ENCODE assay signal across 2 cellular contexts in the genomic region with DNA sequence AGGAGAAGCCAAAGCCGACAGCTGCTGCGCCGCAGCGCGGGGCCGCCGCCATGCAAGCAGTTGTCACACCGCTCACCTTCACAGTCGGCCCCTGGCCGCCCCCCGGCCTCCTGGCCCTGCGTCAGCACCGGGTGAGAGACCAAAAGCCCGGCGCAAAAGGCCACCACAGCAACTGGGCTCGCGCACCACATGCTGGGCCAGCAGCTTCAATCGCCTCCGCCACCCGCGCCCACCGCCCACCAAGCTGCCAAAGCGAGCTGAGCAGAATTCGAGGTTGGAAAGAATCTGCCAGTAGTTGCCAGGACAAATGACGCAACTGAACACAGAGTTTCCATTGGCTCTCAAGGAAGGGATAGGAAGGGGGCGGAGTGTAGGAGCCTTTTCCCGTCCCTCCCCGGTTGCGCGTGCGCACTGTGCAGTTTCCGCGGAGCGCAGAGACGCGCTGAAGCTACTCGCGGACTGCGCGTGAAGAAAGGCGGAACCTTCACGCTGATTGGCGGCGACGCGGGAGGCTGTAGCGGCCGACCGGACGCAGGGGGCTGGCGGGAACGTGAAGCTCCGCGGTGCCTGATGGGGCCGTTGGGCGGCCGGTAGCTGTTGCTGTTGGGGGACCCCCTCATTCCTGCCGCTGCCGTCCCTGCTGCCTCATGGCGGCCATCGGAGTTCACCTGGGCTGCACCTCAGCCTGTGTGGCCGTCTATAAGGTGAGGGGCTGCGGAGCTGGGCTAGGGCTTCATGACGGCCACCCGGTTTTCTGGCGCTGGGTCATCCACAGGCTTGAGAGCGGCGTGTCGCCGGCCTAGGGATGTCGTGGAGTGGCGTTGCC.
TF ChIP-seq lines count a peak whose summit lies in the region.

A gene (minus strand): TSS at position 282 of the 826 bp plus-strand sequence. CDS start 91 bp downstream, at position 191.
A gene with protein sequence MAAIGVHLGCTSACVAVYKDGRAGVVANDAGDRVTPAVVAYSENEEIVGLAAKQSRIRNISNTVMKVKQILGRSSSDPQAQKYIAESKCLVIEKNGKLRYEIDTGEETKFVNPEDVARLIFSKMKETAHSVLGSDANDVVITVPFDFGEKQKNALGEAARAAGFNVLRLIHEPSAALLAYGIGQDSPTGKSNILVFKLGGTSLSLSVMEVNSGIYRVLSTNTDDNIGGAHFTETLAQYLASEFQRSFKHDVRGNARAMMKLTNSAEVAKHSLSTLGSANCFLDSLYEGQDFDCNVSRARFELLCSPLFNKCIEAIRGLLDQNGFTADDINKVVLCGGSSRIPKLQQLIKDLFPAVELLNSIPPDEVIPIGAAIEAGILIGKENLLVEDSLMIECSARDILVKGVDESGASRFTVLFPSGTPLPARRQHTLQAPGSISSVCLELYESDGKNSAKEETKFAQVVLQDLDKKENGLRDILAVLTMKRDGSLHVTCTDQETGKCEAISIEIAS (plus strand): TSS at position 551 of the 826 bp plus-strand sequence. CDS start 97 bp downstream, at position 648.
A gene with protein sequence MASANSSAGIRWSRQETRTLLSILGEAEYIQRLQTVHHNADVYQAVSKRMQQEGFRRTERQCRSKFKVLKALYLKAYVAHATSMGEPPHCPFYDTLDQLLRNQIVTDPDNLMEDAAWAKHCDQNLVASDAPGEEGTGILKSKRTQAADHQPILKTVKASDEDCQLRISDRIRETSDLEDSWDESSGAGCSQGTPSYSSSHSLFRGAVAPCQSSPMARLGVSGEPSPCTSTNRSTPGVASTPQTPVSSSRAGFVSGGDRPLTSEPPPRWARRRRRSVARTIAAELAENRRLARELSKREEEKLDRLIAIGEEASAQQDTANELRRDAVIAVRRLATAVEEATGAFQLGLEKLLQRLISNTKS (plus strand): TSS at position 551 of the 826 bp plus-strand sequence. CDS start 3,979 bp downstream, outside the sequence.

TF ChIP-seq in HCT116, 20 proteins besides CTCF, POLR2A, EP300 and RAD21:
- TF ChIP-seq EGR1 (IDR thresholded peaks at IDR 0.05; ENCODE audit: low read depth) (peak; percentile 69), ZFX (IDR thresholded peaks at IDR 0.05) (peak; percentile 65; the same call in 1 of the 2 replicates), ELF1 (IDR thresholded peaks at IDR 0.05; ENCODE audit: borderline replicate concordance, low read depth) (no peak; the same call in 1 of the 2 replicates), SP1 (IDR thresholded peaks at IDR 0.05; ENCODE audit: low read depth) (peak; percentile 87), TCF7L2 (IDR thresholded peaks at IDR 0.05; ENCODE audit: borderline replicate concordance, extremely low read depth, insufficient read depth, insufficient read length) (peak; percentile 57), CEBPB (IDR thresholded peaks at IDR 0.05; ENCODE audit: low read depth) (no peak), FOSL1 (IDR thresholded peaks at IDR 0.05; ENCODE audit: low read depth) (no peak), YY1 (IDR thresholded peaks at IDR 0.05; ENCODE audit: extremely low read depth, insufficient replicate concordance, low read depth, low read length) (peak; percentile 7), CBX3 (IDR thresholded peaks at IDR 0.05; ENCODE audit: low read depth) (no peak), SIN3A (IDR thresholded peaks at IDR 0.05; ENCODE audit: low read depth) (peak; percentile 73), POLR2AphosphoS5 (IDR thresholded peaks at IDR 0.05; ENCODE audit: low read depth, low read length) (peak; percentile 77), EZH2 (IDR thresholded peaks at IDR 0.05) (no peak), ZNF274 (IDR thresholded peaks at IDR 0.05; ENCODE audit: low read depth, low read length) (no peak), JUND (IDR thresholded peaks at IDR 0.05) (no peak), SRF (IDR thresholded peaks at IDR 0.05; ENCODE audit: low read depth) (no peak), EZH2phosphoT487 (IDR thresholded peaks at IDR 0.05; ENCODE audit: borderline replicate concordance) (no peak)
- TF ChIP-seq, protein P1, sequence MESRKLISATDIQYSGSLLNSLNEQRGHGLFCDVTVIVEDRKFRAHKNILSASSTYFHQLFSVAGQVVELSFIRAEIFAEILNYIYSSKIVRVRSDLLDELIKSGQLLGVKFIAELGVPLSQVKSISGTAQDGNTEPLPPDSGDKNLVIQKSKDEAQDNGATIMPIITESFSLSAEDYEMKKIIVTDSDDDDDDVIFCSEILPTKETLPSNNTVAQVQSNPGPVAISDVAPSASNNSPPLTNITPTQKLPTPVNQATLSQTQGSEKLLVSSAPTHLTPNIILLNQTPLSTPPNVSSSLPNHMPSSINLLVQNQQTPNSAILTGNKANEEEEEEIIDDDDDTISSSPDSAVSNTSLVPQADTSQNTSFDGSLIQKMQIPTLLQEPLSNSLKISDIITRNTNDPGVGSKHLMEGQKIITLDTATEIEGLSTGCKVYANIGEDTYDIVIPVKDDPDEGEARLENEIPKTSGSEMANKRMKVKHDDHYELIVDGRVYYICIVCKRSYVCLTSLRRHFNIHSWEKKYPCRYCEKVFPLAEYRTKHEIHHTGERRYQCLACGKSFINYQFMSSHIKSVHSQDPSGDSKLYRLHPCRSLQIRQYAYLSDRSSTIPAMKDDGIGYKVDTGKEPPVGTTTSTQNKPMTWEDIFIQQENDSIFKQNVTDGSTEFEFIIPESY (IDR thresholded peaks at IDR 0.05; ENCODE audit: extremely low read depth, insufficient replicate concordance, low read length) = peak; percentile 71
- TF ChIP-seq, protein P2, sequence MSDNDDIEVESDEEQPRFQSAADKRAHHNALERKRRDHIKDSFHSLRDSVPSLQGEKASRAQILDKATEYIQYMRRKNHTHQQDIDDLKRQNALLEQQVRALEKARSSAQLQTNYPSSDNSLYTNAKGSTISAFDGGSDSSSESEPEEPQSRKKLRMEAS (IDR thresholded peaks at IDR 0.05) = peak; percentile 46
- TF ChIP-seq, protein P3, sequence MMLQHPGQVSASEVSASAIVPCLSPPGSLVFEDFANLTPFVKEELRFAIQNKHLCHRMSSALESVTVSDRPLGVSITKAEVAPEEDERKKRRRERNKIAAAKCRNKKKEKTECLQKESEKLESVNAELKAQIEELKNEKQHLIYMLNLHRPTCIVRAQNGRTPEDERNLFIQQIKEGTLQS (IDR thresholded peaks at IDR 0.05) = no peak
- TF ChIP-seq, protein P4, sequence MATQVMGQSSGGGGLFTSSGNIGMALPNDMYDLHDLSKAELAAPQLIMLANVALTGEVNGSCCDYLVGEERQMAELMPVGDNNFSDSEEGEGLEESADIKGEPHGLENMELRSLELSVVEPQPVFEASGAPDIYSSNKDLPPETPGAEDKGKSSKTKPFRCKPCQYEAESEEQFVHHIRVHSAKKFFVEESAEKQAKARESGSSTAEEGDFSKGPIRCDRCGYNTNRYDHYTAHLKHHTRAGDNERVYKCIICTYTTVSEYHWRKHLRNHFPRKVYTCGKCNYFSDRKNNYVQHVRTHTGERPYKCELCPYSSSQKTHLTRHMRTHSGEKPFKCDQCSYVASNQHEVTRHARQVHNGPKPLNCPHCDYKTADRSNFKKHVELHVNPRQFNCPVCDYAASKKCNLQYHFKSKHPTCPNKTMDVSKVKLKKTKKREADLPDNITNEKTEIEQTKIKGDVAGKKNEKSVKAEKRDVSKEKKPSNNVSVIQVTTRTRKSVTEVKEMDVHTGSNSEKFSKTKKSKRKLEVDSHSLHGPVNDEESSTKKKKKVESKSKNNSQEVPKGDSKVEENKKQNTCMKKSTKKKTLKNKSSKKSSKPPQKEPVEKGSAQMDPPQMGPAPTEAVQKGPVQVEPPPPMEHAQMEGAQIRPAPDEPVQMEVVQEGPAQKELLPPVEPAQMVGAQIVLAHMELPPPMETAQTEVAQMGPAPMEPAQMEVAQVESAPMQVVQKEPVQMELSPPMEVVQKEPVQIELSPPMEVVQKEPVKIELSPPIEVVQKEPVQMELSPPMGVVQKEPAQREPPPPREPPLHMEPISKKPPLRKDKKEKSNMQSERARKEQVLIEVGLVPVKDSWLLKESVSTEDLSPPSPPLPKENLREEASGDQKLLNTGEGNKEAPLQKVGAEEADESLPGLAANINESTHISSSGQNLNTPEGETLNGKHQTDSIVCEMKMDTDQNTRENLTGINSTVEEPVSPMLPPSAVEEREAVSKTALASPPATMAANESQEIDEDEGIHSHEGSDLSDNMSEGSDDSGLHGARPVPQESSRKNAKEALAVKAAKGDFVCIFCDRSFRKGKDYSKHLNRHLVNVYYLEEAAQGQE (IDR thresholded peaks at IDR 0.05; ENCODE audit: low read depth) = no peak

TF ChIP-seq in neural cell, 6 proteins besides CTCF, POLR2A, EP300 and RAD21:
- peak; percentile 80 for TF ChIP-seq MXI1 (conservative IDR thresholded peaks at IDR 0.05; ENCODE audit: poor library complexity, severe bottlenecking)
- TF ChIP-seq, protein P4 (IDR thresholded peaks at IDR 0.05; ENCODE audit: borderline replicate concordance) = peak; percentile 53
- no peak for TF ChIP-seq TAF1 (IDR thresholded peaks at IDR 0.05; ENCODE audit: low read depth)
- peak; percentile 95 for TF ChIP-seq POLR2AphosphoS5 (IDR thresholded peaks at IDR 0.05)
- peak; percentile 72 for TF ChIP-seq SMC3 (conservative IDR thresholded peaks at IDR 0.05; ENCODE audit: poor library complexity)
- TF ChIP-seq EZH2 (IDR thresholded peaks at IDR 0.05; ENCODE audit: borderline replicate concordance, insufficient read depth, low read length, poor library complexity, severe bottlenecking) = no peak
TF ChIP-seq in neural cell: peak in this region for 4.
